In genomic region chr11:79040348-79040747, GRCh38 we compare ENCODE assay signal across 29 cellular contexts.
DNase-seq lines count a peak whose midpoint lies in the region; TF ChIP-seq lines count a peak whose summit lies in the region.
"Had no signal": no experiment of that assay in that cellular context is flagged by ENCODE, and none has a peak within 500 bp of the region (broad histone marks: within the 10 kb centered on the region; RNA-seq: fewer than 3 reads in every experiment).

No MANE protein-coding gene starts in this region.

- no peaks in the 10 kb centered on the region for H4K20me1 ChIP-seq in mammary epithelial cell (ENCODE audit: insufficient read depth, low read length)

- CTCF ChIA-PET in MCF 10A (lab: Yijun Ruan, JAX) (interaction anchor here (1.1 kb wide), 1 partner anchor 394 kb away, joined by 6 read pairs; no protein-coding TSS in a partner anchor), mammary epithelial cell (lab: Charles Lee; ENCODE audit: low non-redundant PET) (no interaction called here)

- H2BK5ac ChIP-seq in neuronal stem cell (ENCODE audit: low read length): no peak overlapping the region

- H3K27me3 ChIP-seq in mammary epithelial cell (ENCODE audit: insufficient read depth, low read length): no peaks in the 10 kb centered on the region
- no peaks in the 10 kb centered on the region for H3K27me3 ChIP-seq in neuronal stem cell (ENCODE audit: control insufficient read depth in 3 of 3, insufficient read depth in 3 of 3, low read depth in 1 of 3, low read length in 3 of 3)
- H3K27me3 ChIP-seq: dorsolateral prefrontal cortex, ovary had no signal

- DNase-seq in MCF 10A (ENCODE audit: unreplicated experiment): peak; percentile 53
- no peak for DNase-seq in mammary epithelial cell
- DNase-seq in astrocyte of the spinal cord (ENCODE audit: low read depth, low spot score): peak; percentile 53
- DNase-seq in foreskin fibroblast: peak; percentile 37 to 70
- DNase-seq in UCSD-AML1 (lab: John Stamatoyannopoulos, UW; ENCODE audit: unreplicated experiment): no peak
- no peak for DNase-seq in stimulated activated CD4-positive, alpha-beta T cell treated with anti-CD3 and anti-CD28 coated beads, Interleukin-1b, Interleukin-23, amount 100 ng/mL, for 48 hours
- DNase-seq in neuronal stem cell (ENCODE audit: low spot score): no peak
- no peak for DNase-seq in NCI-H2227 (lab: John Stamatoyannopoulos, UW; ENCODE audit: unreplicated experiment)
- DNase-seq: activated B cell treated with CpG ODN at 0.5 μM for 24 hours; activated CD8-positive, alpha-beta memory T cell treated with anti-CD3 and anti-CD28 coated beads, Interleukin-2, amount 50 U/mL, for 4 hours; aorta; Caco-2; islet precursor cell; left ventricle myocardium superior; NCI-H2107; NCI-H526 treated with DMSO at 0.1 percent for 48 hours; ovary; right cardiac atrium; spleen; stimulated activated CD4-positive, alpha-beta T cell treated with anti-CD3 and anti-CD28 coated beads, Interleukin-4, amount 100 ng/mL, for 1 hour; T-helper 9 cell had no signal

- in situ Hi-C loops in mammary epithelial cell (cut with MboI; ENCODE audit: low sequenced_read_pairs in 2 of 2): no loop called here
- in situ Hi-C loops in astrocyte of the spinal cord (cut with HindIII; ENCODE audit: low sequenced_read_pairs): no loop called here

- no peak overlapping the region for H3K4me3 Mint-ChIP-seq in MCF 10A (ENCODE audit: unreplicated experiment)
- H3K4me3 Mint-ChIP-seq: activated B cell treated with CpG ODN at 0.5 μM for 24 hours; activated T-helper 17 cell treated with anti-CD3 and anti-CD28 coated beads, Interleukin-2, amount 50 U/mL, for 72 hours; IgD-negative memory B cell; natural killer cell treated with Interleukin-12 subunit alpha and Interleukin-12 subunit beta and Interleukin-15 and Interleukin-18, amount 100 ng/mL, for 72 hours; stimulated activated memory B cell treated with anti-CD40 and anti-IgM and Interleukin-4, amounts not matched to agents 10 μg/mL and 1 μg/mL and 100 μg/mL, for 72 hours had no signal

- H3K36me3 ChIP-seq in mammary epithelial cell (ENCODE audit: insufficient read depth, low read length) (no peaks in the 10 kb centered on the region), neuronal stem cell (replicated peaks in 1 of 2; ENCODE audit: control insufficient read depth in 2 of 2, insufficient read depth in 2 of 2, low read length in 2 of 2) (no peaks in the 10 kb centered on the region)
- H3K36me3 ChIP-seq: BLaER1 treated with 17β-estradiol and CSF1 and Interleukin-3, amounts not matched to agents 10 nM and 100 nM; ovary; spleen had no signal

- H3K79me2 ChIP-seq in mammary epithelial cell (ENCODE audit: insufficient read depth, low read length): no peaks in the 10 kb centered on the region

- H2BK15ac ChIP-seq in neuronal stem cell (ENCODE audit: low read length): no peak overlapping the region

- H3K4me1 Mint-ChIP-seq in MCF 10A (ENCODE audit: insufficient read depth, unreplicated experiment): no peaks in the 10 kb centered on the region
- H3K4me1 Mint-ChIP-seq: activated B cell treated with CpG ODN at 0.5 μM for 24 hours; activated T-helper 17 cell treated with anti-CD3 and anti-CD28 coated beads, Interleukin-2, amount 50 U/mL, for 72 hours; IgD-negative memory B cell; stimulated activated memory B cell treated with anti-CD40 and anti-IgM and Interleukin-4, amounts not matched to agents 10 μg/mL and 1 μg/mL and 100 μg/mL, for 72 hours had no signal

- dilution Hi-C loops in mammary epithelial cell (cut with HindIII; ENCODE audit: low sequenced_read_pairs): no loop called here

- H3K27ac Mint-ChIP-seq in MCF 10A (ENCODE audit: low read depth, unreplicated experiment): no peak overlapping the region
- H3K27ac Mint-ChIP-seq: activated B cell treated with CpG ODN at 0.5 μM for 24 hours; activated naive CD4-positive, alpha-beta T cell treated with anti-CD3 and anti-CD28 coated beads, Interleukin-2, amount 50 U/mL, for 72 hours; activated T-helper 17 cell treated with anti-CD3 and anti-CD28 coated beads, Interleukin-2, amount 50 U/mL, for 72 hours; IgD-negative memory B cell; natural killer cell treated with Interleukin-12 subunit alpha and Interleukin-12 subunit beta and Interleukin-15 and Interleukin-18, amount 100 ng/mL, for 72 hours; stimulated activated memory B cell treated with anti-CD40 and anti-IgM and Interleukin-4, amounts not matched to agents 10 μg/mL and 1 μg/mL and 100 μg/mL, for 72 hours had no signal

- H3K9me3 ChIP-seq in mammary epithelial cell (replicated peaks; ENCODE audit: insufficient read depth, low read length) (no peaks in the 10 kb centered on the region), neuronal stem cell (replicated peaks in 1 of 2; ENCODE audit: control insufficient read depth in 2 of 2, insufficient read depth in 1 of 2, low read depth in 1 of 2, low read length in 2 of 2) (peaks cover 0 to 2% of the 10 kb centered on the region in 2 donors)
- H3K9me3 ChIP-seq: A549, Caco-2, ovary, spleen had no signal

- no peak overlapping the region for H4K91ac ChIP-seq in neuronal stem cell (ENCODE audit: low read depth, low read length, poor library complexity)

- 100% methylated on average over 1 of the region's 1 CpG for WGBS in mammary epithelial cell (ENCODE audit: low coverage, missing lambda C conversion rate)
- no CpG with 5 or more reads among the region's 1 CpG for WGBS in neuronal stem cell (ENCODE audit: extremely low coverage in 2 of 2, insufficient read length in 2 of 2, insufficient replicate concordance in 1 of 2), 2 donors

- no peak overlapping the region for H2BK120ac ChIP-seq in neuronal stem cell (ENCODE audit: low read depth, low read length)

- no peaks in the 10 kb centered on the region for H3K79me1 ChIP-seq in neuronal stem cell (ENCODE audit: low read depth, low read length)

- no peak overlapping the region for H3K4ac ChIP-seq in neuronal stem cell (ENCODE audit: low read length)

- no TSS peak for BruUV-seq in MCF 10A (replicated peaks; lab: Mats Ljungman, UMichigan)
- no TSS peak for BruUV-seq in mammary epithelial cell (replicated peaks; lab: Mats Ljungman, UMichigan)

- no peak overlapping the region for H3K14ac ChIP-seq in neuronal stem cell (ENCODE audit: low read length)

- no peak overlapping the region for H3K4me3 ChIP-seq in mammary epithelial cell (replicated peaks in 1 of 3; ENCODE audit: insufficient read depth in 1 of 3, low read depth in 2 of 3, low read length in 3 of 3)
- H3K4me3 ChIP-seq in astrocyte of the spinal cord (ENCODE audit: low read depth, low read length): no peak overlapping the region
- no peak overlapping the region for H3K4me3 ChIP-seq in foreskin fibroblast (ENCODE audit: low read depth in 1 of 2, low read length in 2 of 2)
- H3K4me3 ChIP-seq in neuronal stem cell (ENCODE audit: low read length in 2 of 2): no peak overlapping the region
- H3K4me3 ChIP-seq: A549; BLaER1 treated with 17β-estradiol and CSF1 and Interleukin-3, amounts not matched to agents 10 nM and 100 nM; dorsolateral prefrontal cortex; ovary; spleen had no signal

- no peaks in the 10 kb centered on the region for H3K9me3 Mint-ChIP-seq in MCF 10A (ENCODE audit: unreplicated experiment)
- H3K9me3 Mint-ChIP-seq: activated B cell treated with CpG ODN at 0.5 μM for 24 hours; activated naive CD4-positive, alpha-beta T cell treated with anti-CD3 and anti-CD28 coated beads, Interleukin-2, amount 50 U/mL, for 72 hours; activated T-helper 17 cell treated with anti-CD3 and anti-CD28 coated beads, Interleukin-2, amount 50 U/mL, for 72 hours; natural killer cell treated with Interleukin-12 subunit alpha and Interleukin-12 subunit beta and Interleukin-15 and Interleukin-18, amount 100 ng/mL, for 72 hours had no signal

- H3K27me3 Mint-ChIP-seq in MCF 10A (ENCODE audit: insufficient read depth, unreplicated experiment): no peaks in the 10 kb centered on the region

- H3K4me1 ChIP-seq in mammary epithelial cell (ENCODE audit: insufficient read depth, low read length) (peaks cover 31% of the 10 kb centered on the region), neuronal stem cell (ENCODE audit: control insufficient read depth in 2 of 2, insufficient read depth in 1 of 2, low read depth in 1 of 2, low read length in 2 of 2) (peaks cover 6 to 8% of the 10 kb centered on the region in 2 donors)
- H3K4me1 ChIP-seq: A549; BLaER1 treated with 17β-estradiol and CSF1 and Interleukin-3, amounts not matched to agents 10 nM and 100 nM; Caco-2; spleen had no signal

- intact Hi-C loops in MCF 10A (cut with micrococcal nuclease): no loop called here
- intact Hi-C loops in mammary epithelial cell (cut with micrococcal nuclease): no loop called here

- H3K27ac ChIP-seq in mammary epithelial cell (ENCODE audit: insufficient read depth, low read depth, low read length): no peak overlapping the region
- no peak overlapping the region for H3K27ac ChIP-seq in neuronal stem cell (replicated peaks; ENCODE audit: low read length)
- H3K27ac ChIP-seq: A549; BLaER1 treated with 17β-estradiol and CSF1 and Interleukin-3, amounts not matched to agents 10 nM and 100 nM; ovary; spleen had no signal

- peaks cover 7% of the 10 kb centered on the region for H3K36me3 Mint-ChIP-seq in MCF 10A (ENCODE audit: insufficient read depth, unreplicated experiment)
- H3K36me3 Mint-ChIP-seq: activated naive CD4-positive, alpha-beta T cell treated with anti-CD3 and anti-CD28 coated beads, Interleukin-2, amount 50 U/mL, for 72 hours; IgD-negative memory B cell; natural killer cell treated with Interleukin-12 subunit alpha and Interleukin-12 subunit beta and Interleukin-15 and Interleukin-18, amount 100 ng/mL, for 72 hours; stimulated activated memory B cell treated with anti-CD40 and anti-IgM and Interleukin-4, amounts not matched to agents 10 μg/mL and 1 μg/mL and 100 μg/mL, for 72 hours had no signal

- POLR2A ChIA-PET in MCF 10A (lab: Yijun Ruan, JAX): interaction anchor here (0.7 kb wide), 1 partner anchor 60 kb away, joined by 3 read pairs; no protein-coding TSS in a partner anchor

- H3K23ac ChIP-seq in neuronal stem cell (ENCODE audit: low read depth, low read length, poor library complexity): no peak overlapping the region

- H3K9ac ChIP-seq in mammary epithelial cell (ENCODE audit: insufficient read depth, low read length) (no peak overlapping the region), neuronal stem cell (ENCODE audit: low read depth, low read length, poor library complexity) (no peak overlapping the region)
- H3K9ac ChIP-seq: BLaER1 treated with 17β-estradiol and CSF1 and Interleukin-3, amounts not matched to agents 10 nM and 100 nM had no signal

- no peak overlapping the region for H2AK5ac ChIP-seq in neuronal stem cell (ENCODE audit: low read depth, low read length)

- no peak overlapping the region for H3K18ac ChIP-seq in neuronal stem cell (ENCODE audit: low read length)

- no peak overlapping the region for H2BK12ac ChIP-seq in neuronal stem cell (ENCODE audit: low read length)

- no peak overlapping the region for H4K8ac ChIP-seq in neuronal stem cell (ENCODE audit: low read depth, low read length)

- no peak for TF ChIP-seq CTCF in MCF 10A (IDR thresholded peaks at IDR 0.05; ENCODE audit: unreplicated experiment)
- no peak for TF ChIP-seq CTCF in mammary epithelial cell (conservative IDR thresholded peaks at IDR 0.05 in 1 of 2, IDR thresholded peaks at IDR 0.05 in 1 of 2; ENCODE audit: extremely low read depth in 1 of 2, insufficient read depth in 1 of 2, low read depth in 1 of 2, low read length in 2 of 2)
- TF ChIP-seq CTCF in astrocyte of the spinal cord (IDR thresholded peaks at IDR 0.05; ENCODE audit: low read depth, low read length): no peak
- TF ChIP-seq CTCF in foreskin fibroblast (IDR thresholded peaks at IDR 0.05; ENCODE audit: low read depth, low read length): no peak

- H2AFZ ChIP-seq in mammary epithelial cell (ENCODE audit: low read depth, low read length) (no peak overlapping the region), neuronal stem cell (ENCODE audit: low read length) (no peak overlapping the region)

- no peak overlapping the region for H3K4me2 ChIP-seq in mammary epithelial cell (ENCODE audit: insufficient read depth, low read depth, low read length)
- H3K4me2 ChIP-seq in neuronal stem cell (ENCODE audit: insufficient read depth, low read length, poor library complexity, severe bottlenecking): no peak overlapping the region
- H3K4me2 ChIP-seq: A549; BLaER1 treated with 17β-estradiol and CSF1 and Interleukin-3, amounts not matched to agents 10 nM and 100 nM had no signal

Comparison
In these comparisons a context has a peak if more than half of its experiments do, and no peak if none do; other contexts are left out.
1. DNase-seq: peak in MCF 10A (single experiment), astrocyte of the spinal cord (single experiment) and foreskin fibroblast (2 of 2); none in mammary epithelial cell (single experiment), UCSD-AML1 (single experiment), stimulated activated CD4-positive, alpha-beta T cell treated with anti-CD3 and anti-CD28 coated beads, Interleukin-1b, Interleukin-23, amount 100 ng/mL, for 48 hours (single experiment), neuronal stem cell (single experiment) and NCI-H2227 (single experiment).